Comparison of ENCODE assay signal across 27 cellular contexts in genomic region chr17:46793541-46793940, GRCh38. TPM values are rescaled to one million over a fixed set of nuclear protein-coding genes. Genes with fewer than 3 reads are reported as not detected.
"Had no signal": no experiment of that assay in that cellular context is flagged by ENCODE, and none has a peak within 500 bp of the region (broad histone marks: within the 10 kb centered on the region; RNA-seq: fewer than 3 reads in every experiment).

No MANE protein-coding gene starts in this region.

- H3K27me3 ChIP-seq: testis, uterus had no signal

- H3K36me3 ChIP-seq: gastrocnemius medialis, spleen, tibial artery, upper lobe of right lung, uterus had no signal

- H3K4me1 ChIP-seq: gastrocnemius medialis, psoas muscle, spleen, testis, tibial artery, upper lobe of right lung, uterus had no signal

- H3K4me3 ChIP-seq: dorsolateral prefrontal cortex, gastrocnemius medialis, lung, mucosa of descending colon, psoas muscle, skin epidermis, spleen, testis, tibial artery, upper lobe of right lung, uterus had no signal

- H3K27ac ChIP-seq: dorsolateral prefrontal cortex, epithelial cell of prostate, gastrocnemius medialis, psoas muscle, skin epidermis, spleen, testis, tibial artery, upper lobe of right lung, uterus had no signal

- DNase-seq: dorsolateral prefrontal cortex; effector CD4-positive, alpha-beta T cell; foreskin fibroblast; gastrocnemius medialis; head of caudate nucleus; mucosa of descending colon; naive B cell; psoas muscle; spleen; stimulated activated CD4-positive, alpha-beta T cell treated with anti-CD3 and anti-CD28 coated beads, Interleukin-4, amount 100 ng/mL, for 4 hours; stimulated activated naive CD8-positive, alpha-beta T cell treated with anti-CD3 and anti-CD28 coated beads, Interleukin-15, Interleukin-2, amounts not matched to agents 100 U/mL and 50 U/mL, for 24 hours; substantia nigra; testis; tibial artery; upper lobe of right lung; uterus had no signal

- ATAC-seq: esophagus mucosa; gastrocnemius medialis; mucosa of descending colon; natural killer cell treated with Interleukin-12 subunit alpha and Interleukin-12 subunit beta and Interleukin-15 and Interleukin-18, amount 100 ng/mL, for 72 hours; psoas muscle; right cardiac atrium; stimulated activated memory B cell treated with anti-CD40 and anti-IgM and Interleukin-4, amounts not matched to agents 10 μg/mL and 1 μg/mL and 100 μg/mL, for 72 hours; stimulated activated naive CD8-positive, alpha-beta T cell treated with anti-CD3 and anti-CD28 coated beads, Interleukin-15, Interleukin-2, amounts not matched to agents 100 U/mL and 50 U/mL, for 24 hours had no signal

- H3K9me3 ChIP-seq: gastrocnemius medialis, mucosa of descending colon, psoas muscle, testis, upper lobe of right lung, uterus had no signal

RNA-seq across cellular contexts. Expression of gene WNT9B, which starts 57.8 kb away (rescaled TPM):
- total RNA-seq: esophagus mucosa; glomerular endothelial cell; natural killer cell treated with Interleukin-12 subunit alpha and Interleukin-12 subunit beta and Interleukin-15 and Interleukin-18, amount 100 ng/mL, for 72 hours; neural crest cell; osteocyte had no signal
- polyA plus RNA-seq: keratinocyte had no signal
